1 cellular context compared by ENCODE assay signal in the genomic region with DNA sequence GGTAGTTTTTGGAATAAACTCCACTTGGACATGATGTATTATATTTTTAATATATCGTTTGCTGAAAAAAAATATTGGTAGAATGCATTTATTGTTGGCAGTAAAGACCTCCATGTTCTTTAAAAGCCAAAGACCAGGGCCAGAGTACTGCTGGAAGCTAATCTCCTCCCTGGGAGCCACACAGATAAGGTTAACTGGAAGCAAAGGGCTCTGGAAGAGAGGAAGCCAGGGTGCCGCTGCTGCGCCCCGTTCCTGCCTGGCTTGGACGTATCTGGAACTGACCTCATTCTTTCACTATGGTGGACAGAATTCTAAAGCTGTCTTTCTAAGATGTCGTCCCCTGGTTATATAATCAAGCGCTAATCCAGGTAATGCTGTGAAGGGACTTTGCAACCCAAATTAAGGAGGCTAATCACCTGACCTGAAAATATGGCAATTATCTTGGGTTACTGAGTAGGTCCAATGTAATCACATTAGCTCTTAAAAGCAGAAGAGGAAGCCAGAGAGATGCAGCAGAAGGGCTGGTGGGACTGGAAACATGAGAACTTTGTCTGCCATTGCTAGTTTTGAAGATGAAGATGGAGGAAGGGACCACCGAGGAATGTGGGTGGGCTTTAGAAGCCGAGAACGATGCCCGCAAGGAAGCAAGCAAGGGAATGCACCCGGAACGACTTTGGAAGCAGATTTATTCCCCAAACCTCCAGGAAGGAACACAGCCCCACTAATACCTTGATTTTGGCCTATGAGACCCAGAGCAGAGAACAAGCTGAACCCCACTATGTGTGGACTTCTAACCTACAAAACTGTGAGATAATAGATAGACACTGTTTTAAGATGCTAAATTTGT.
TF ChIP-seq lines count a peak whose summit lies in the region.

No MANE protein-coding gene starts in this region.

TF ChIP-seq in K562, 482 proteins besides CTCF, POLR2A, EP300 and RAD21 (continued from another document and continues in another):
- peak; percentile 14 for TF ChIP-seq TAF1 (IDR thresholded peaks at IDR 0.05; ENCODE audit: control insufficient read depth, extremely low read depth, insufficient read depth, low read length, severe bottlenecking)
- TF ChIP-seq TAL1 (IDR thresholded peaks at IDR 0.05) = peak; percentile 31; the same call in 1 of the 2 replicates
- no peak for TF ChIP-seq MECOM (CRISPR knock-in tag; IDR thresholded peaks at IDR 0.05)
- no peak for TF ChIP-seq RBM39 (optimal IDR thresholded peaks at IDR 0.05; ENCODE audit: low read depth, low read length)
- TF ChIP-seq ETV6 (IDR thresholded peaks at IDR 0.05; ENCODE audit: borderline replicate concordance in 1 of 2, low read depth in 2 of 2, low read length in 1 of 2) = no peak
- no peak for TF ChIP-seq ETV6 (CRISPR knock-in tag; IDR thresholded peaks at IDR 0.05; ENCODE audit: borderline replicate concordance)
- TF ChIP-seq, protein P1, sequence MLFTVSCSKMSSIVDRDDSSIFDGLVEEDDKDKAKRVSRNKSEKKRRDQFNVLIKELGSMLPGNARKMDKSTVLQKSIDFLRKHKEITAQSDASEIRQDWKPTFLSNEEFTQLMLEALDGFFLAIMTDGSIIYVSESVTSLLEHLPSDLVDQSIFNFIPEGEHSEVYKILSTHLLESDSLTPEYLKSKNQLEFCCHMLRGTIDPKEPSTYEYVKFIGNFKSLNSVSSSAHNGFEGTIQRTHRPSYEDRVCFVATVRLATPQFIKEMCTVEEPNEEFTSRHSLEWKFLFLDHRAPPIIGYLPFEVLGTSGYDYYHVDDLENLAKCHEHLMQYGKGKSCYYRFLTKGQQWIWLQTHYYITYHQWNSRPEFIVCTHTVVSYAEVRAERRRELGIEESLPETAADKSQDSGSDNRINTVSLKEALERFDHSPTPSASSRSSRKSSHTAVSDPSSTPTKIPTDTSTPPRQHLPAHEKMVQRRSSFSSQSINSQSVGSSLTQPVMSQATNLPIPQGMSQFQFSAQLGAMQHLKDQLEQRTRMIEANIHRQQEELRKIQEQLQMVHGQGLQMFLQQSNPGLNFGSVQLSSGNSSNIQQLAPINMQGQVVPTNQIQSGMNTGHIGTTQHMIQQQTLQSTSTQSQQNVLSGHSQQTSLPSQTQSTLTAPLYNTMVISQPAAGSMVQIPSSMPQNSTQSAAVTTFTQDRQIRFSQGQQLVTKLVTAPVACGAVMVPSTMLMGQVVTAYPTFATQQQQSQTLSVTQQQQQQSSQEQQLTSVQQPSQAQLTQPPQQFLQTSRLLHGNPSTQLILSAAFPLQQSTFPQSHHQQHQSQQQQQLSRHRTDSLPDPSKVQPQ (CRISPR knock-in tag; IDR thresholded peaks at IDR 0.05; ENCODE audit: borderline replicate concordance) = no peak
- TF ChIP-seq, protein P2, sequence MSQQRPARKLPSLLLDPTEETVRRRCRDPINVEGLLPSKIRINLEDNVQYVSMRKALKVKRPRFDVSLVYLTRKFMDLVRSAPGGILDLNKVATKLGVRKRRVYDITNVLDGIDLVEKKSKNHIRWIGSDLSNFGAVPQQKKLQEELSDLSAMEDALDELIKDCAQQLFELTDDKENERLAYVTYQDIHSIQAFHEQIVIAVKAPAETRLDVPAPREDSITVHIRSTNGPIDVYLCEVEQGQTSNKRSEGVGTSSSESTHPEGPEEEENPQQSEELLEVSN (IDR thresholded peaks at IDR 0.05; ENCODE audit: borderline replicate concordance in 1 of 2, extremely low read depth in 1 of 2, insufficient read depth in 1 of 2, insufficient read length in 1 of 2, low read depth in 1 of 2, low read length in 1 of 2, poor library complexity in 1 of 2, severe bottlenecking in 1 of 2) = no peak
- TF ChIP-seq YY1 (IDR thresholded peaks at IDR 0.05; ENCODE audit: borderline replicate concordance in 1 of 3, control insufficient read depth in 1 of 3, extremely low read depth in 1 of 3, insufficient read depth in 3 of 3, insufficient read length in 1 of 3, insufficient replicate concordance in 2 of 3, low read depth in 1 of 3, low read length in 2 of 3) = peak in 1 of 3 experiments; percentile 37
- no peak for TF ChIP-seq MCM3 (IDR thresholded peaks at IDR 0.05)
- TF ChIP-seq SNIP1 (IDR thresholded peaks at IDR 0.05; ENCODE audit: low read depth) = no peak
- TF ChIP-seq NBN (IDR thresholded peaks at IDR 0.05; ENCODE audit: low read depth) = no peak
- TF ChIP-seq ATF7 (IDR thresholded peaks at IDR 0.05) = peak; percentile 42; the same call in 1 of the 2 replicates
- TF ChIP-seq TOE1 (IDR thresholded peaks at IDR 0.05; ENCODE audit: borderline replicate concordance) = 0 out of 2 replicates have a peak, but pooled peaks have one; percentile 40
- no peak for TF ChIP-seq TOE1 (CRISPR knock-in tag; IDR thresholded peaks at IDR 0.05; ENCODE audit: borderline replicate concordance, low read depth)
- TF ChIP-seq, protein P3, sequence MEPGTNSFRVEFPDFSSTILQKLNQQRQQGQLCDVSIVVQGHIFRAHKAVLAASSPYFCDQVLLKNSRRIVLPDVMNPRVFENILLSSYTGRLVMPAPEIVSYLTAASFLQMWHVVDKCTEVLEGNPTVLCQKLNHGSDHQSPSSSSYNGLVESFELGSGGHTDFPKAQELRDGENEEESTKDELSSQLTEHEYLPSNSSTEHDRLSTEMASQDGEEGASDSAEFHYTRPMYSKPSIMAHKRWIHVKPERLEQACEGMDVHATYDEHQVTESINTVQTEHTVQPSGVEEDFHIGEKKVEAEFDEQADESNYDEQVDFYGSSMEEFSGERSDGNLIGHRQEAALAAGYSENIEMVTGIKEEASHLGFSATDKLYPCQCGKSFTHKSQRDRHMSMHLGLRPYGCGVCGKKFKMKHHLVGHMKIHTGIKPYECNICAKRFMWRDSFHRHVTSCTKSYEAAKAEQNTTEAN (CRISPR knock-in tag; IDR thresholded peaks at IDR 0.05) = no peak
- no peak for TF ChIP-seq ZNF143 (CRISPR knock-in tag; IDR thresholded peaks at IDR 0.05)
- TF ChIP-seq SRSF7 (optimal IDR thresholded peaks at IDR 0.05; ENCODE audit: low read depth, low read length) = no peak
- TF ChIP-seq EHMT2 (IDR thresholded peaks at IDR 0.05) = peak; percentile 40; the same call in 1 of the 2 replicates
- 0 out of 2 replicates have a peak, but pooled peaks have one; percentile 27 for TF ChIP-seq ZNF431 (CRISPR knock-in tag; IDR thresholded peaks at IDR 0.05)
- TF ChIP-seq SMARCA4 (IDR thresholded peaks at IDR 0.05) = peak; percentile 68
- TF ChIP-seq, protein P4, sequence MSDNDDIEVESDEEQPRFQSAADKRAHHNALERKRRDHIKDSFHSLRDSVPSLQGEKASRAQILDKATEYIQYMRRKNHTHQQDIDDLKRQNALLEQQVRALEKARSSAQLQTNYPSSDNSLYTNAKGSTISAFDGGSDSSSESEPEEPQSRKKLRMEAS (CRISPR knock-in tag; IDR thresholded peaks at IDR 0.05) = no peak
- no peak for TF ChIP-seq ZNF253 (CRISPR knock-in tag; conservative IDR thresholded peaks at IDR 0.05)
- no peak for TF ChIP-seq NFIC (IDR thresholded peaks at IDR 0.05)
- TF ChIP-seq, protein P5, sequence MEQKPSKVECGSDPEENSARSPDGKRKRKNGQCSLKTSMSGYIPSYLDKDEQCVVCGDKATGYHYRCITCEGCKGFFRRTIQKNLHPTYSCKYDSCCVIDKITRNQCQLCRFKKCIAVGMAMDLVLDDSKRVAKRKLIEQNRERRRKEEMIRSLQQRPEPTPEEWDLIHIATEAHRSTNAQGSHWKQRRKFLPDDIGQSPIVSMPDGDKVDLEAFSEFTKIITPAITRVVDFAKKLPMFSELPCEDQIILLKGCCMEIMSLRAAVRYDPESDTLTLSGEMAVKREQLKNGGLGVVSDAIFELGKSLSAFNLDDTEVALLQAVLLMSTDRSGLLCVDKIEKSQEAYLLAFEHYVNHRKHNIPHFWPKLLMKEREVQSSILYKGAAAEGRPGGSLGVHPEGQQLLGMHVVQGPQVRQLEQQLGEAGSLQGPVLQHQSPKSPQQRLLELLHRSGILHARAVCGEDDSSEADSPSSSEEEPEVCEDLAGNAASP (IDR thresholded peaks at IDR 0.05) = no peak
- TF ChIP-seq HDAC1 (IDR thresholded peaks at IDR 0.05) = peak in 1 of 2 experiments; percentile 30; a peak in 1 of 4 replicates
- TF ChIP-seq, protein P6, sequence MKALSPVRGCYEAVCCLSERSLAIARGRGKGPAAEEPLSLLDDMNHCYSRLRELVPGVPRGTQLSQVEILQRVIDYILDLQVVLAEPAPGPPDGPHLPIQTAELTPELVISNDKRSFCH (CRISPR knock-in tag; IDR thresholded peaks at IDR 0.05) = no peak
- TF ChIP-seq, protein P6 (tag; IDR thresholded peaks at IDR 0.05) = peak; percentile 85
- TF ChIP-seq, protein P7, sequence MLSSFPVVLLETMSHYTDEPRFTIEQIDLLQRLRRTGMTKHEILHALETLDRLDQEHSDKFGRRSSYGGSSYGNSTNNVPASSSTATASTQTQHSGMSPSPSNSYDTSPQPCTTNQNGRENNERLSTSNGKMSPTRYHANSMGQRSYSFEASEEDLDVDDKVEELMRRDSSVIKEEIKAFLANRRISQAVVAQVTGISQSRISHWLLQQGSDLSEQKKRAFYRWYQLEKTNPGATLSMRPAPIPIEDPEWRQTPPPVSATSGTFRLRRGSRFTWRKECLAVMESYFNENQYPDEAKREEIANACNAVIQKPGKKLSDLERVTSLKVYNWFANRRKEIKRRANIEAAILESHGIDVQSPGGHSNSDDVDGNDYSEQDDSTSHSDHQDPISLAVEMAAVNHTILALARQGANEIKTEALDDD (IDR thresholded peaks at IDR 0.05) = peak; percentile 15; the same call in 1 of the 2 replicates
- peak; percentile 53; the same call in 1 of the 2 replicates for TF ChIP-seq CBFA2T3 (IDR thresholded peaks at IDR 0.05)
- no peak for TF ChIP-seq RFX7 (CRISPR knock-in tag; IDR thresholded peaks at IDR 0.05)
- no peak for TF ChIP-seq TEAD2 (tag; IDR thresholded peaks at IDR 0.05)
- no peak for TF ChIP-seq SMARCC2 (IDR thresholded peaks at IDR 0.05; ENCODE audit: low read depth)
- TF ChIP-seq GABPB1 (CRISPR knock-in tag; IDR thresholded peaks at IDR 0.05) = no peak
- no peak for TF ChIP-seq CCAR2 (IDR thresholded peaks at IDR 0.05; ENCODE audit: low read depth, low read length)
- 0 out of 2 replicates have a peak, but pooled peaks have one; percentile 51 for TF ChIP-seq HDGF (IDR thresholded peaks at IDR 0.05)
- no peak for TF ChIP-seq ZNF79 (CRISPR knock-in tag; IDR thresholded peaks at IDR 0.05; ENCODE audit: low read depth)
- TF ChIP-seq, protein P8, sequence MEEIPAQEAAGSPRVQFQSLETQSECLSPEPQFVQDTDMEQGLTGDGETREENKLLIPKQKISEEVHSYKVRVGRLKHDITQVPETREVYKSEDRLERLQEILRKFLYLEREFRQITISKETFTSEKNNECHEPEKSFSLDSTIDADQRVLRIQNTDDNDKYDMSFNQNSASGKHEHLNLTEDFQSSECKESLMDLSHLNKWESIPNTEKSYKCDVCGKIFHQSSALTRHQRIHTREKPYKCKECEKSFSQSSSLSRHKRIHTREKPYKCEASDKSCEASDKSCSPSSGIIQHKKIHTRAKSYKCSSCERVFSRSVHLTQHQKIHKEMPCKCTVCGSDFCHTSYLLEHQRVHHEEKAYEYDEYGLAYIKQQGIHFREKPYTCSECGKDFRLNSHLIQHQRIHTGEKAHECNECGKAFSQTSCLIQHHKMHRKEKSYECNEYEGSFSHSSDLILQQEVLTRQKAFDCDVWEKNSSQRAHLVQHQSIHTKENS (CRISPR knock-in tag; IDR thresholded peaks at IDR 0.05) = no peak
- TF ChIP-seq, protein P9, sequence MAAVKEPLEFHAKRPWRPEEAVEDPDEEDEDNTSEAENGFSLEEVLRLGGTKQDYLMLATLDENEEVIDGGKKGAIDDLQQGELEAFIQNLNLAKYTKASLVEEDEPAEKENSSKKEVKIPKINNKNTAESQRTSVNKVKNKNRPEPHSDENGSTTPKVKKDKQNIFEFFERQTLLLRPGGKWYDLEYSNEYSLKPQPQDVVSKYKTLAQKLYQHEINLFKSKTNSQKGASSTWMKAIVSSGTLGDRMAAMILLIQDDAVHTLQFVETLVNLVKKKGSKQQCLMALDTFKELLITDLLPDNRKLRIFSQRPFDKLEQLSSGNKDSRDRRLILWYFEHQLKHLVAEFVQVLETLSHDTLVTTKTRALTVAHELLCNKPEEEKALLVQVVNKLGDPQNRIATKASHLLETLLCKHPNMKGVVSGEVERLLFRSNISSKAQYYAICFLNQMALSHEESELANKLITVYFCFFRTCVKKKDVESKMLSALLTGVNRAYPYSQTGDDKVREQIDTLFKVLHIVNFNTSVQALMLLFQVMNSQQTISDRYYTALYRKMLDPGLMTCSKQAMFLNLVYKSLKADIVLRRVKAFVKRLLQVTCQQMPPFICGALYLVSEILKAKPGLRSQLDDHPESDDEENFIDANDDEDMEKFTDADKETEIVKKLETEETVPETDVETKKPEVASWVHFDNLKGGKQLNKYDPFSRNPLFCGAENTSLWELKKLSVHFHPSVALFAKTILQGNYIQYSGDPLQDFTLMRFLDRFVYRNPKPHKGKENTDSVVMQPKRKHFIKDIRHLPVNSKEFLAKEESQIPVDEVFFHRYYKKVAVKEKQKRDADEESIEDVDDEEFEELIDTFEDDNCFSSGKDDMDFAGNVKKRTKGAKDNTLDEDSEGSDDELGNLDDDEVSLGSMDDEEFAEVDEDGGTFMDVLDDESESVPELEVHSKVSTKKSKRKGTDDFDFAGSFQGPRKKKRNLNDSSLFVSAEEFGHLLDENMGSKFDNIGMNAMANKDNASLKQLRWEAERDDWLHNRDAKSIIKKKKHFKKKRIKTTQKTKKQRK (IDR thresholded peaks at IDR 0.05; ENCODE audit: borderline replicate concordance, low read depth, low read length) = no peak
- 0 out of 2 replicates have a peak, but pooled peaks have one; percentile 4 for TF ChIP-seq MTA1 (IDR thresholded peaks at IDR 0.05; ENCODE audit: borderline replicate concordance)
- TF ChIP-seq, protein P10, sequence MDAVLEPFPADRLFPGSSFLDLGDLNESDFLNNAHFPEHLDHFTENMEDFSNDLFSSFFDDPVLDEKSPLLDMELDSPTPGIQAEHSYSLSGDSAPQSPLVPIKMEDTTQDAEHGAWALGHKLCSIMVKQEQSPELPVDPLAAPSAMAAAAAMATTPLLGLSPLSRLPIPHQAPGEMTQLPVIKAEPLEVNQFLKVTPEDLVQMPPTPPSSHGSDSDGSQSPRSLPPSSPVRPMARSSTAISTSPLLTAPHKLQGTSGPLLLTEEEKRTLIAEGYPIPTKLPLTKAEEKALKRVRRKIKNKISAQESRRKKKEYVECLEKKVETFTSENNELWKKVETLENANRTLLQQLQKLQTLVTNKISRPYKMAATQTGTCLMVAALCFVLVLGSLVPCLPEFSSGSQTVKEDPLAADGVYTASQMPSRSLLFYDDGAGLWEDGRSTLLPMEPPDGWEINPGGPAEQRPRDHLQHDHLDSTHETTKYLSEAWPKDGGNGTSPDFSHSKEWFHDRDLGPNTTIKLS (IDR thresholded peaks at IDR 0.05; ENCODE audit: borderline replicate concordance, low read depth) = 0 out of 2 replicates have a peak, but pooled peaks have one; percentile 28
- peak in 1 of 2 experiments; percentile 64; a peak in 1 of 4 replicates for TF ChIP-seq RCOR1 (IDR thresholded peaks at IDR 0.05; ENCODE audit: borderline replicate concordance in 1 of 2, low read depth in 2 of 2, low read length in 2 of 2)
- TF ChIP-seq, protein P11, sequence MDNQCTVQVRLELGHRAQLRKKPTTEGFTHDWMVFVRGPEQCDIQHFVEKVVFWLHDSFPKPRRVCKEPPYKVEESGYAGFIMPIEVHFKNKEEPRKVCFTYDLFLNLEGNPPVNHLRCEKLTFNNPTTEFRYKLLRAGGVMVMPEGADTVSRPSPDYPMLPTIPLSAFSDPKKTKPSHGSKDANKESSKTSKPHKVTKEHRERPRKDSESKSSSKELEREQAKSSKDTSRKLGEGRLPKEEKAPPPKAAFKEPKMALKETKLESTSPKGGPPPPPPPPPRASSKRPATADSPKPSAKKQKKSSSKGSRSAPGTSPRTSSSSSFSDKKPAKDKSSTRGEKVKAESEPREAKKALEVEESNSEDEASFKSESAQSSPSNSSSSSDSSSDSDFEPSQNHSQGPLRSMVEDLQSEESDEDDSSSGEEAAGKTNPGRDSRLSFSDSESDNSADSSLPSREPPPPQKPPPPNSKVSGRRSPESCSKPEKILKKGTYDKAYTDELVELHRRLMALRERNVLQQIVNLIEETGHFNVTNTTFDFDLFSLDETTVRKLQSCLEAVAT (IDR thresholded peaks at IDR 0.05) = peak in 1 of 2 experiments; percentile 37; a peak in 1 of 4 replicates
